Comparison of ENCODE assay signal across 13 cellular contexts in the genomic region with DNA sequence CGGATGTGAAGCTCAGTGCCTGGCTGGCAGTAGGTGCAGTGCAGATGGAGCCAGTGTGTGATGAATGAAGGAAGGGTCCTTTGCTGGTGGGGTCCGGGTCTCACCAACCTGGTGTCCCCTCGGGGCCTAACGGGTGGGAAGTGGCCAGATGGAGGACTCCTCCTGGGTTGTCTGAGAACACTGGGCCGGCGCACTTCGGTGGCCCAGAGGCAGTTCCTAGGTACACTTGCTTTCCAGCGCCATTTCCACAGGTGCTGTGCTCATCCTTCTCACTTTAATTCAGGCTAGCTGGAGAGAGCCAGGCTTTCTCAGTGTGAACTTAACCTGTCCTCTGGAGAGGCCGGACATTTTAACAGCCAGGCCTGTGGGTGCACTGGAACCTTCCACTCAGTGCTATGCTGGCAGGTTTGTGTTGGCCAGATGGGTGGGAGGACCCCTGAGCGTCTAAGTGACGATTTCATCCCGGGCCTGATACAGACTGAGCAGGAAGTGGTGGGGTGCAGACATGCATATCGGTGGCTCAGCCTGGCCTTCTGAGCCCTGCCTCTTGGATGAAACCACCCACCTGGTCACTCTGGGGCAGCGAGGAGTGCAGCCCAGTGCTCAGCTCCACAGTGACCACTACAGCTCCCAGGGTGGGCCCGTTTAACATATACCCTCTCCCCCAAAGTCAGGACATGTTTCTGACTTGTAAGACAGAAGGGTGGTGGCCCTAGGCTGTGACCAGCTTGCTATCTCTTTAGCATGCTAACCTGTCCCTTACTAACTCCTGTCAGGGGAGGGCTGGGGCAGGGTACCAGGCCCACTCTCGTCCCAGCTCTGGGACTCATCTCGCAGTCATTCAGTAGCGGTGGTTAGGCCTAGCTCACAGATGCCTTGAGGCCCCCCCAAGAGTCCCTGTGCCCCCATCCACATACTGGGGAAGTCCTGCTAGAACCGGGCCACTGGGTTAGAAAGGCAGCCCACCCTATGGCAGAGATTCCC. TPM values are rescaled to one million over a fixed set of nuclear protein-coding genes. Genes with fewer than 3 reads are reported as not detected.
A peak's percentile ranks its signal among the peaks of the same experiment; 100 is the strongest.
DNase-seq lines count a peak whose midpoint lies in the region; ATAC-seq and TF ChIP-seq lines count a peak whose summit lies in the region.
"Had no signal": no experiment of that assay in that cellular context is flagged by ENCODE, and none has a peak within 500 bp of the region (broad histone marks: within the 10 kb centered on the region; RNA-seq: fewer than 3 reads in every experiment).

No MANE protein-coding gene starts in this region.

- peak; percentile 47 for ATAC-seq in HG02938 (IDR thresholded peaks at IDR 0.05; ENCODE audit: unreplicated experiment)
- ATAC-seq in activated T-helper 17 cell treated with anti-CD3 and anti-CD28 coated beads, Interleukin-2, amount 50 U/mL, for 72 hours (replicated peaks): no peak
- no peak for ATAC-seq in left colon
- ATAC-seq: activated naive CD4-positive, alpha-beta T cell treated with anti-CD3 and anti-CD28 coated beads, Interleukin-2, amount 50 U/mL, for 72 hours had no signal

- H3K4me1 ChIP-seq in sigmoid colon: peaks cover 0 to 18% (median 17%) of the 10 kb centered on the region in 4 donors

- H3K4me3 Mint-ChIP-seq in activated T-helper 17 cell treated with anti-CD3 and anti-CD28 coated beads, Interleukin-2, amount 50 U/mL, for 72 hours: no peak overlapping the region

- 86 to 95% methylated on average over 19 of the region's 19 CpGs for WGBS in sigmoid colon, 2 donors

- H3K9me3 Mint-ChIP-seq in activated T-helper 17 cell treated with anti-CD3 and anti-CD28 coated beads, Interleukin-2, amount 50 U/mL, for 72 hours: no peaks in the 10 kb centered on the region
- H3K9me3 Mint-ChIP-seq: activated naive CD4-positive, alpha-beta T cell treated with anti-CD3 and anti-CD28 coated beads, Interleukin-2, amount 50 U/mL, for 72 hours had no signal

- no peaks in the 10 kb centered on the region for H3K36me3 Mint-ChIP-seq in activated T-helper 17 cell treated with anti-CD3 and anti-CD28 coated beads, Interleukin-2, amount 50 U/mL, for 72 hours (ENCODE audit: low read depth)

- no peak for TF ChIP-seq EP300 in sigmoid colon (IDR thresholded peaks at IDR 0.05)

- H3K36me3 ChIP-seq in sigmoid colon: no peaks in the 10 kb centered on the region

- peak overlapping the region; percentile 95 for H3K27ac Mint-ChIP-seq in activated T-helper 17 cell treated with anti-CD3 and anti-CD28 coated beads, Interleukin-2, amount 50 U/mL, for 72 hours

- H3K9me3 ChIP-seq in sigmoid colon: no peaks in the 10 kb centered on the region
- H3K9me3 ChIP-seq: testis had no signal

- H3K27ac ChIP-seq in sigmoid colon: peak overlapping the region in 1 of 4 donors; percentile 83
- H3K27ac ChIP-seq: testis had no signal

- H3K27me3 Mint-ChIP-seq in activated T-helper 17 cell treated with anti-CD3 and anti-CD28 coated beads, Interleukin-2, amount 50 U/mL, for 72 hours: peaks cover 2% of the 10 kb centered on the region

- H3K27me3 ChIP-seq in sigmoid colon: no peaks in the 10 kb centered on the region
- H3K27me3 ChIP-seq: testis had no signal

- no peak overlapping the region for H3K4me3 ChIP-seq in sigmoid colon
- H3K4me3 ChIP-seq: testis had no signal

- peak; percentile 5 for DNase-seq in NCI-H1694 (lab: John Stamatoyannopoulos, UW)
- no peak for DNase-seq in NCI-H1694 treated with DMSO at 0.1 percent for 48 hours (lab: John Stamatoyannopoulos, UW)
- DNase-seq in sigmoid colon: peak; percentile 58
- DNase-seq in left colon: no peak
- no peak for DNase-seq in middle frontal gyrus (ENCODE audit: extremely low spot score, low spot score)
- DNase-seq in A172 (ENCODE audit: low spot score): no peak
- DNase-seq: activated CD4-positive, alpha-beta T cell treated with anti-CD3 and anti-CD28 coated beads, Interleukin-2, amount 50 U/mL, for 1 hour; cortex of kidney; NCI-H1436 treated with DMSO at 0.1 percent for 48 hours; testis had no signal

- no peak for TF ChIP-seq CTCF in sigmoid colon (IDR thresholded peaks at IDR 0.05)

- H3K4me1 Mint-ChIP-seq in activated T-helper 17 cell treated with anti-CD3 and anti-CD28 coated beads, Interleukin-2, amount 50 U/mL, for 72 hours: peaks cover 9% of the 10 kb centered on the region

- intact Hi-C loops in sigmoid colon (cut with DNase I): no loop called here
- intact Hi-C loops in left colon (cut with DNase I, micrococcal nuclease): no loop called here

- no peak for TF ChIP-seq POLR2A in sigmoid colon (IDR thresholded peaks at IDR 0.05)

RNA-seq across cellular contexts. Expression of gene PYGB, which starts 8.2 kb away (rescaled TPM):
- 10 to 100 TPM; 15.4 to 27.0 TPM for total RNA-seq in activated T-helper 17 cell treated with anti-CD3 and anti-CD28 coated beads, Interleukin-2, amount 50 U/mL, for 72 hours
- total RNA-seq in sigmoid colon (100 to 1,000 TPM; 147 to 317 (median 226) TPM), left colon (100 to 1,000 TPM; 275 to 329 TPM)
- 100 to 1,000 TPM in 2 of 3 donors, 10 to 100 TPM in 1; 45.6 to 198 (median 163) TPM for polyA plus RNA-seq in sigmoid colon
- total RNA-seq in A172 (2014; rRNA removed; shearing (Covaris generic)): 91.8 and 118 TPM in 2 replicates

RNA-seq across cellular contexts. Expression of gene ENTPD6, which starts 44.2 kb away (rescaled TPM):
- total RNA-seq in activated T-helper 17 cell treated with anti-CD3 and anti-CD28 coated beads, Interleukin-2, amount 50 U/mL, for 72 hours: 10 to 100 TPM; 40.0 to 46.2 TPM
- 10 to 100 TPM; 26.0 to 48.2 (median 37.2) TPM for total RNA-seq in sigmoid colon
- 100 to 1,000 TPM in 1 of 3 donors, 10 to 100 TPM in 2; 33.0 to 117 (median 48.6) TPM for polyA plus RNA-seq in sigmoid colon
- 100 to 1,000 TPM; 135 to 157 TPM for total RNA-seq in left colon
- total RNA-seq in A172 (2014; rRNA removed; shearing (Covaris generic)): 62.4 and 69.7 TPM in 2 replicates

Comparison
In these comparisons a context has a peak if more than half of its experiments do, and no peak if none do; other contexts are left out.
1. DNase-seq: peak in NCI-H1694 (single experiment) and sigmoid colon (single experiment); none in NCI-H1694 treated with DMSO at 0.1 percent for 48 hours (single experiment), left colon (0 of 2), middle frontal gyrus (single experiment) and A172 (single experiment).